ENCODE assay signal across 17 cellular contexts in genomic region chr4:84502333-84502954, GRCh38. TPM values are rescaled to one million over a fixed set of nuclear protein-coding genes. Genes with fewer than 3 reads are reported as not detected.
DNase-seq lines count a peak whose midpoint lies in the region; ATAC-seq, FAIRE-seq and TF ChIP-seq lines count a peak whose summit lies in the region.
"Had no signal": no experiment of that assay in that cellular context is flagged by ENCODE, and none has a peak within 500 bp of the region (broad histone marks: within the 10 kb centered on the region; RNA-seq: fewer than 3 reads in every experiment).

No MANE protein-coding gene starts in this region.

- H3K4me3 Mint-ChIP-seq in activated CD4-positive, alpha-beta T cell treated with anti-CD3 and anti-CD28 coated beads, Interleukin-2, amount 10 ng/mL, durations not matched to agents 7 days and 5 days = no peak overlapping the region
- H3K4me3 Mint-ChIP-seq in activated naive CD8-positive, alpha-beta T cell treated with anti-CD3 and anti-CD28 coated beads for 36 hours = no peak overlapping the region

- CTCF ChIA-PET in activated CD4-positive, alpha-beta T cell treated with anti-CD3 and anti-CD28 coated beads, Interleukin-2, amount 10 ng/mL, durations not matched to agents 7 days and 5 days (lab: Charles Lee) = interaction anchor here (0.6 to 1.1 kb wide), 2 partner anchors 11 to 1999 kb away, joined by 4 read pairs; no protein-coding TSS in a partner anchor
- CTCF ChIA-PET in K562 (lab: Yijun Ruan, JAX; ENCODE audit: low intra/inter-chr PET ratio) = interaction anchor here (0.7 to 1.7 kb wide), 2 partner anchors 732 to 857 kb away, joined by 3 to 6 read pairs; no protein-coding TSS in a partner anchor

- DNase-seq in activated CD4-positive, alpha-beta T cell treated with anti-CD3 and anti-CD28 coated beads, Interleukin-2, amount 10 ng/mL, durations not matched to agents 7 days and 5 days = no peak
- DNase-seq in activated CD4-positive, alpha-beta T cell treated with anti-CD3 and anti-CD28 coated beads, Interleukin-2, amount 50 U/mL, for 4 hours = no peak
- DNase-seq in K562 (ENCODE audit: extremely low read depth in 1 of 4, low spot score in 3 of 4) (no peak), retina (peak; percentile 50), dorsolateral prefrontal cortex (no peak)
- DNase-seq in activated naive CD8-positive, alpha-beta T cell treated with anti-CD3 and anti-CD28 coated beads for 36 hours = no peak
- DNase-seq: C1 segment of cervical spinal cord, GM23248, KG1, MG63, NCI-H1105 treated with DMSO at 0.1 percent for 48 hours, NCI-H187, SHP77 treated with DMSO at 0.1 percent for 48 hours had no signal

- POLR2A ChIA-PET in activated CD4-positive, alpha-beta T cell treated with anti-CD3 and anti-CD28 coated beads, Interleukin-2, amount 10 ng/mL, durations not matched to agents 7 days and 5 days (lab: Charles Lee) = no interaction called here
- POLR2A ChIA-PET in K562 (lab: Yijun Ruan, JAX) = no interaction called here

- FAIRE-seq in K562 (lab: Jason Lieb, UNC) = no peak
- FAIRE-seq: A204.1 had no signal

- no TSS peak for BruUV-seq in K562 (replicated peaks; lab: Mats Ljungman, UMichigan)

- TF ChIP-seq POLR2A in K562 (conservative IDR thresholded peaks at IDR 0.05) = no peak

- H3K4me3 ChIP-seq in K562 (no peak overlapping the region), iPS-15b (ENCODE audit: low read depth, low read length) (peak overlapping the region; percentile 36), dorsolateral prefrontal cortex (no peak overlapping the region)
- H3K4me3 ChIP-seq: GM23248, MG63 had no signal

- H3K36me3 Mint-ChIP-seq in activated CD4-positive, alpha-beta T cell treated with anti-CD3 and anti-CD28 coated beads, Interleukin-2, amount 10 ng/mL, durations not matched to agents 7 days and 5 days (ENCODE audit: low read depth) = peaks cover 1% of the 10 kb centered on the region
- H3K36me3 Mint-ChIP-seq in activated naive CD8-positive, alpha-beta T cell treated with anti-CD3 and anti-CD28 coated beads for 36 hours = no peaks in the 10 kb centered on the region

- no peaks in the 10 kb centered on the region for H3K9me3 Mint-ChIP-seq in activated CD4-positive, alpha-beta T cell treated with anti-CD3 and anti-CD28 coated beads, Interleukin-2, amount 10 ng/mL, durations not matched to agents 7 days and 5 days
- peaks cover 7% of the 10 kb centered on the region for H3K9me3 Mint-ChIP-seq in activated naive CD8-positive, alpha-beta T cell treated with anti-CD3 and anti-CD28 coated beads for 36 hours

- peaks cover 70% of the 10 kb centered on the region for H3K27me3 Mint-ChIP-seq in activated CD4-positive, alpha-beta T cell treated with anti-CD3 and anti-CD28 coated beads, Interleukin-2, amount 10 ng/mL, durations not matched to agents 7 days and 5 days
- peaks cover 80% of the 10 kb centered on the region for H3K27me3 Mint-ChIP-seq in activated naive CD8-positive, alpha-beta T cell treated with anti-CD3 and anti-CD28 coated beads for 36 hours

- H4K20me1 ChIP-seq in K562 (replicated peaks; ENCODE audit: control insufficient read depth, insufficient read depth, low read length) = no peaks in the 10 kb centered on the region

- peaks cover 30 to 43% of the 10 kb centered on the region in 2 experiments for H3K27me3 ChIP-seq in K562 (ENCODE audit: control insufficient read depth in 2 of 2, insufficient read depth in 2 of 2, low read length in 2 of 2)
- peaks cover 70% of the 10 kb centered on the region for H3K27me3 ChIP-seq in iPS-15b (ENCODE audit: control insufficient read depth, insufficient read depth, low read length)
- H3K27me3 ChIP-seq in dorsolateral prefrontal cortex = peaks cover 36 to 100% (median 99%) of the 10 kb centered on the region in 45 donors
- H3K27me3 ChIP-seq: MG63 had no signal

- H3K4me2 ChIP-seq in K562 (ENCODE audit: insufficient read depth, low read length) = no peak overlapping the region

- peaks cover 0 to 20% of the 10 kb centered on the region in 2 experiments; a peak in 2 of 5 replicates for H3K4me1 ChIP-seq in K562 (replicated peaks in 1 of 2; ENCODE audit: control insufficient read depth in 2 of 2, insufficient read depth in 2 of 2, low read length in 2 of 2)
- peaks cover 8% of the 10 kb centered on the region for H3K4me1 ChIP-seq in iPS-15b (ENCODE audit: control insufficient read depth, insufficient read depth, low read length)

- no peak for TF ChIP-seq EP300 in K562 (IDR thresholded peaks at IDR 0.05; ENCODE audit: low read length)

- peaks cover 9% of the 10 kb centered on the region for H3K4me1 Mint-ChIP-seq in activated CD4-positive, alpha-beta T cell treated with anti-CD3 and anti-CD28 coated beads, Interleukin-2, amount 10 ng/mL, durations not matched to agents 7 days and 5 days
- peaks cover 9% of the 10 kb centered on the region for H3K4me1 Mint-ChIP-seq in activated naive CD8-positive, alpha-beta T cell treated with anti-CD3 and anti-CD28 coated beads for 36 hours

- in situ Hi-C loops in K562 (cut with MboI) = loop anchor here (10.0 to 25.0 kb wide), 2 partner anchors 858 to 990 kb away; no protein-coding TSS in a partner anchor

- no peak for ATAC-seq in K562
- ATAC-seq in GM18502 (IDR thresholded peaks at IDR 0.05; ENCODE audit: poor library complexity, unreplicated experiment) = no peak

- H3K9me3 ChIP-seq in K562 (replicated peaks; ENCODE audit: control insufficient read depth, insufficient read depth, low read depth, low read length) (no peaks in the 10 kb centered on the region), iPS-15b (ENCODE audit: control insufficient read depth, insufficient read depth, low read length) (no peaks in the 10 kb centered on the region)
- H3K9me3 ChIP-seq: MG63 had no signal

- H3K36me3 ChIP-seq in K562 (ENCODE audit: control insufficient read depth, insufficient read depth, low read length) (no peaks in the 10 kb centered on the region), iPS-15b (ENCODE audit: control insufficient read depth, insufficient read depth, low read length) (no peaks in the 10 kb centered on the region)
- H3K36me3 ChIP-seq: MG63 had no signal

- H3K79me2 ChIP-seq in K562 (ENCODE audit: control insufficient read depth, insufficient read depth, low read length) = no peaks in the 10 kb centered on the region

- no peak overlapping the region for H2AFZ ChIP-seq in K562 (ENCODE audit: low read depth, low read length)
- H2AFZ ChIP-seq: GM23248 had no signal

- no peak overlapping the region for H3K27ac ChIP-seq in K562 (ENCODE audit: extremely low read depth, low read depth, low read length)
- H3K27ac ChIP-seq in dorsolateral prefrontal cortex = no peak overlapping the region
- H3K27ac ChIP-seq: GM23248, HL-60 had no signal

- H3K9ac ChIP-seq in K562 (ENCODE audit: insufficient read depth in 1 of 2, low read depth in 2 of 2, low read length in 2 of 2) (no peak overlapping the region), iPS-15b (ENCODE audit: low read depth, low read length) (no peak overlapping the region)
- H3K9ac ChIP-seq: GM23248 had no signal

- TF ChIP-seq CTCF in K562 (IDR thresholded peaks at IDR 0.05 in 2 of 3, conservative IDR thresholded peaks at IDR 0.05 in 1 of 3; ENCODE audit: insufficient read depth in 2 of 3, low read depth in 1 of 3, low read length in 3 of 3) = no peak
- no peak for TF ChIP-seq CTCF in dorsolateral prefrontal cortex (IDR thresholded peaks at IDR 0.05 in 54 of 56, conservative IDR thresholded peaks at IDR 0.05 in 2 of 56; ENCODE audit: low read depth in 1 of 56, partially characterized antibody in 56 of 56)

- H3K27ac Mint-ChIP-seq in activated CD4-positive, alpha-beta T cell treated with anti-CD3 and anti-CD28 coated beads, Interleukin-2, amount 10 ng/mL, durations not matched to agents 7 days and 5 days = peak overlapping the region; percentile 41
- no peak overlapping the region for H3K27ac Mint-ChIP-seq in activated naive CD8-positive, alpha-beta T cell treated with anti-CD3 and anti-CD28 coated beads for 36 hours

- H3K9me1 ChIP-seq in K562 (ENCODE audit: control insufficient read depth, insufficient read depth, low read length) = no peaks in the 10 kb centered on the region

- 2% methylated on average over 13 of the region's 14 CpGs for WGBS in K562 (ENCODE audit: insufficient coverage, low coverage, missing lambda C conversion rate)

- no peak for TF ChIP-seq RAD21 in K562 (CRISPR knock-in tag; conservative IDR thresholded peaks at IDR 0.05 in 1 of 2, IDR thresholded peaks at IDR 0.05 in 1 of 2)

- intact Hi-C loops in K562 (cut with micrococcal nuclease) = loop anchor here (10.0 kb wide), 3 partner anchors 348 to 998 kb away; no protein-coding TSS in a partner anchor
- intact Hi-C loops in dorsolateral prefrontal cortex (cut with DNase I) = loop anchor here (10.0 kb wide), 2 partner anchors 728 to 858 kb away; no protein-coding TSS in a partner anchor

RNA-seq across cellular contexts. Expression of gene NKX6-1, which starts 3.4 kb away (rescaled TPM):
- not detected for total RNA-seq in activated CD4-positive, alpha-beta T cell treated with anti-CD3 and anti-CD28 coated beads, Interleukin-2, amount 10 ng/mL, durations not matched to agents 7 days and 5 days
- not detected in 2 replicates for total RNA-seq in K562 (2011; cell fraction: chromatin; rRNA removed; ENCODE audit: low replicate concordance)
- total RNA-seq in K562 (2011; cell fraction: nucleolus; rRNA removed) = not detected in 2 replicates
- total RNA-seq in K562 (2011; cell fraction: nucleoplasm; rRNA removed) = not detected in 2 replicates
- total RNA-seq in K562 (2014; rRNA removed) = not detected in 2 replicates
- total RNA-seq in K562 (2014; rRNA removed; fragmentation: Illumina TruSeq; extraction: Trizol) = not detected in 2 replicates
- not detected in 2 replicates for total RNA-seq in K562 (2015; rRNA removed; fragmentation: Illumina TruSeq; extraction: Trizol)
- total RNA-seq in K562 (2021) = not detected in 2 replicates
- not detected in 2 replicates for polyA plus RNA-seq in K562 (2011; rRNA removed)
- not detected in 2 replicates for polyA plus RNA-seq in K562 (2011; cell fraction: cytosol; rRNA removed)
- not detected in 2 replicates for polyA plus RNA-seq in K562 (2011; cell fraction: nucleus; rRNA removed)
- polyA plus RNA-seq in K562 (2012) = not detected in 2 replicates
- polyA plus RNA-seq in K562 (2014; fragmentation: Illumina TruSeq; extraction: Trizol) = not detected in 2 replicates
- not detected for polyA plus RNA-seq in K562 (2014; fragmentation: Nextera tagmentation; extraction: Ambion mirVana)
- polyA plus RNA-seq in K562 (2014; rRNA removed) = not detected in 2 replicates
- polyA minus RNA-seq in K562 (2011; rRNA and poly(A)+ RNA removed) = not detected in 2 replicates
- not detected in 2 replicates for polyA minus RNA-seq in K562 (2011; cell fraction: cytosol; rRNA and poly(A)+ RNA removed)
- not detected in 2 replicates for polyA minus RNA-seq in K562 (2011; cell fraction: nucleus; rRNA and poly(A)+ RNA removed)
- 1 to 10 TPM in 8 of 120 experiments, under 1 TPM in 100, not detected in 12; 0.18 to 1.6 (median 0.44) TPM for total RNA-seq in dorsolateral prefrontal cortex
- total RNA-seq in activated naive CD8-positive, alpha-beta T cell treated with anti-CD3 and anti-CD28 coated beads for 36 hours = not detected
- polyA plus RNA-seq: GM23248 had no signal
